ENCODE assay signal across 22 cellular contexts in the genomic region with DNA sequence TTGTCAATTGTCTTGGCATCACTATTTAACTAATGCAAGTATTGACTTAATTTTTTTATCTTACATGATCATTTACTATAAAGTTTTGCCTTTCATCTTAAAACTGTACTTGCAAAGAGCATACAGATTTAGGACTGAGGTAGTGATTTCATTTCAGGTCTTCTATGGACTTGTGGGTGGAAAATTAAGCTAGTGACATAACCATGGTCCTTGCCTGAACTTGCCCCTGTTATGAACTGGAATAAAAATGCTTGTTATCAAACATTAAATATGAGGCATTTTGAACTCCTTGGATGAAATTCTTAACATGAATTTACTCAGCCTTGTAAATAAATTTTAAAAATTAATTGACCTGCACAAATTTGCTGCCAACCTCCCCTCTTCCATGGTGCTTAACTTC.
"Had no signal": no experiment of that assay in that cellular context is flagged by ENCODE, and none has a peak within 500 bp of the region (broad histone marks: within the 10 kb centered on the region; RNA-seq: fewer than 3 reads in every experiment).

No MANE protein-coding gene starts in this region.

- FAIRE-seq: HTR-8/SVneo, K562, RCC 7860 had no signal

- H3K9me3 ChIP-seq: SK-N-SH had no signal

- DNase-seq: Kasumi-1, MM.1S, NCI-H1092 treated with DMSO at 0.1 percent for 48 hours, NCI-H1417 treated with DMSO at 0.1 percent for 48 hours, NCI-H187, NCI-H2029, NCI-H2081 treated with DMSO at 0.1 percent for 48 hours, NCI-H2171, NCI-H226, NCI-H446, NCI-H510A, NCI-H524 treated with DMSO at 0.1 percent for 48 hours, NCI-H69, NCI-H774, RPMI8226, SHP77, SK-N-SH had no signal

- ATAC-seq: K562 had no signal

- H3K4me3 ChIP-seq: K562 had no signal

- H3K27ac ChIP-seq: HL-60, KMS-11 had no signal
